Comparison of ENCODE assay signal across 8 cellular contexts in genomic region chr19:21082011-21082975, GRCh38. TPM values are rescaled to one million over a fixed set of nuclear protein-coding genes. Genes with fewer than 3 reads are reported as not detected.
DNase-seq lines count a peak whose midpoint lies in the region; ATAC-seq and TF ChIP-seq lines count a peak whose summit lies in the region.

ZNF714 (plus strand) TSS chr19:21082203; CDS start chr19:21098269, 16,066 bp downstream.

- H3K27ac Mint-ChIP-seq in CD4-positive, CD25-positive, alpha-beta regulatory T cell: peak within 1 kb of the TSS; percentile 83 to 99 (median 99)

- ATAC-seq in CD4-positive, CD25-positive, alpha-beta regulatory T cell (ENCODE audit: low read depth in 2 of 2): peak; percentile 100
- ATAC-seq in GM19455 (IDR thresholded peaks at IDR 0.05; ENCODE audit: unreplicated experiment): peak; percentile 96

- DNase-seq in CD4-positive, CD25-positive, alpha-beta regulatory T cell: peak; percentile 64 to 96 (median 87)
- DNase-seq in HPDE6-E6E7 (ENCODE audit: extremely low spot score): peak; percentile 87
- peak; percentile 68 for DNase-seq in activated T-cell treated with anti-CD3 and anti-CD28 coated beads for 4 hours
- DNase-seq in stimulated activated CD8-positive, alpha-beta memory T cell treated with anti-CD3 and anti-CD28 coated beads, Interleukin-7, amount 100 ng/mL, for 1 hour (ENCODE audit: low read depth in 2 of 2): peak; percentile 49 to 62

- H3K4me3 Mint-ChIP-seq in CD4-positive, CD25-positive, alpha-beta regulatory T cell: peak within 1 kb of the TSS; percentile 89 to 100 (median 99)

- H3K9me2 ChIP-seq in OCI-LY1 (ENCODE audit: low read depth, low read length): no peaks in the 10 kb centered on the region

- peaks cover 14% of the 10 kb centered on the region for H3K79me2 ChIP-seq in OCI-LY1 (ENCODE audit: insufficient read depth, low read length)

- H4K20me1 ChIP-seq in OCI-LY1 (ENCODE audit: insufficient read depth, low read length): no peaks in the 10 kb centered on the region

- H3K27ac ChIP-seq in CD4-positive, CD25-positive, alpha-beta regulatory T cell (ENCODE audit: insufficient read depth, low read length, poor library complexity, severe bottlenecking): peak within 1 kb of the TSS; percentile 65
- H3K27ac ChIP-seq in OCI-LY1 (ENCODE audit: low read depth, low read length, poor library complexity, severe bottlenecking) (peak within 1 kb of the TSS; percentile 62), esophagus (ENCODE audit: low read depth in 2 of 2, low read length in 1 of 2) (peak within 1 kb of the TSS; percentile 31 to 80), muscle layer of colon (ENCODE audit: low read depth, low read length) (peak within 1 kb of the TSS; percentile 22)

- peaks cover 0 to 4% (median 0%) of the 10 kb centered on the region in 7 donors for H3K9me3 Mint-ChIP-seq in CD4-positive, CD25-positive, alpha-beta regulatory T cell

- 36 to 66% methylated on average over 38 of the region's 38 CpGs for WGBS in esophagus, 2 donors

- H2AFZ ChIP-seq in OCI-LY1 (ENCODE audit: low read length): 0 out of 2 replicates have a peak within 1 kb of the TSS, but pooled peaks have one; percentile 21

- peak within 1 kb of the TSS; percentile 71 for H3K4me2 ChIP-seq in OCI-LY1 (ENCODE audit: low read length)

- no peaks in the 10 kb centered on the region for H3K27me3 Mint-ChIP-seq in CD4-positive, CD25-positive, alpha-beta regulatory T cell

- H3K36me3 ChIP-seq in CD4-positive, CD25-positive, alpha-beta regulatory T cell (ENCODE audit: control insufficient read depth, insufficient read depth, low read length): peaks cover 6% of the 10 kb centered on the region
- H3K36me3 ChIP-seq in OCI-LY1 (ENCODE audit: insufficient read depth, low read length) (peaks cover 38% of the 10 kb centered on the region), esophagus (ENCODE audit: control insufficient read depth in 2 of 2, insufficient read depth in 2 of 2, low read length in 1 of 2) (peaks cover 0 to 4% of the 10 kb centered on the region in 2 donors), muscle layer of colon (ENCODE audit: insufficient read depth, low read length) (no peaks in the 10 kb centered on the region)

- peaks cover 11% of the 10 kb centered on the region for H3K36me3 Mint-ChIP-seq in CD4-positive, CD25-positive, alpha-beta regulatory T cell

- H3K9ac ChIP-seq in OCI-LY1 (ENCODE audit: low read length) (peak within 1 kb of the TSS; percentile 81), muscle layer of colon (ENCODE audit: low read length) (peak within 1 kb of the TSS; percentile 78)

- no peaks in the 10 kb centered on the region for H3K27me3 ChIP-seq in CD4-positive, CD25-positive, alpha-beta regulatory T cell (ENCODE audit: control insufficient read depth, insufficient read depth, low read length)
- no peaks in the 10 kb centered on the region for H3K27me3 ChIP-seq in OCI-LY1 (ENCODE audit: insufficient read depth, low read length)
- no peaks in the 10 kb centered on the region for H3K27me3 ChIP-seq in esophagus (ENCODE audit: control insufficient read depth in 1 of 2, insufficient read depth in 2 of 2, low read length in 2 of 2)
- no peaks in the 10 kb centered on the region for H3K27me3 ChIP-seq in muscle layer of colon (ENCODE audit: control insufficient read depth in 1 of 2, insufficient read depth in 2 of 2, low read length in 2 of 2)

- peaks cover 4% of the 10 kb centered on the region for H3K4me1 ChIP-seq in CD4-positive, CD25-positive, alpha-beta regulatory T cell (ENCODE audit: control insufficient read depth, insufficient read depth, low read length, poor library complexity, severe bottlenecking)
- peaks cover 14% of the 10 kb centered on the region for H3K4me1 ChIP-seq in OCI-LY1 (ENCODE audit: insufficient read depth, low read length, severe bottlenecking)
- H3K4me1 ChIP-seq in esophagus (ENCODE audit: control insufficient read depth in 2 of 2, insufficient read depth in 2 of 2, low read length in 1 of 2): no peaks in the 10 kb centered on the region
- H3K4me1 ChIP-seq in muscle layer of colon (ENCODE audit: insufficient read depth, low read length): no peaks in the 10 kb centered on the region

- no peaks in the 10 kb centered on the region for H3F3A ChIP-seq in OCI-LY1 (ENCODE audit: insufficient read depth, low read length)

- H3K4me3 ChIP-seq in CD4-positive, CD25-positive, alpha-beta regulatory T cell (ENCODE audit: low read depth, low read length): peak within 1 kb of the TSS; percentile 80
- H3K4me3 ChIP-seq in OCI-LY1 (ENCODE audit: low read depth, low read length, poor library complexity, severe bottlenecking): peak within 1 kb of the TSS; percentile 74
- peak within 1 kb of the TSS; percentile 55 to 65 for H3K4me3 ChIP-seq in esophagus (ENCODE audit: low read depth in 1 of 2, low read length in 2 of 2)
- peak within 1 kb of the TSS; percentile 83 to 92 for H3K4me3 ChIP-seq in muscle layer of colon (ENCODE audit: low read depth in 1 of 2, low read length in 2 of 2)

- TF ChIP-seq CTCF in OCI-LY1 (IDR thresholded peaks at IDR 0.05; ENCODE audit: low read length): no peak

- peaks cover 6 to 39% (median 13%) of the 10 kb centered on the region in 4 donors for H3K4me1 Mint-ChIP-seq in CD4-positive, CD25-positive, alpha-beta regulatory T cell

- H3K9me3 ChIP-seq in CD4-positive, CD25-positive, alpha-beta regulatory T cell (ENCODE audit: control insufficient read depth in 2 of 2, low read length in 2 of 2): no peaks in the 10 kb centered on the region
- no peaks in the 10 kb centered on the region for H3K9me3 ChIP-seq in OCI-LY1 (ENCODE audit: low read length)
- peaks cover 0 to 4% of the 10 kb centered on the region in 2 donors for H3K9me3 ChIP-seq in esophagus (ENCODE audit: control insufficient read depth in 2 of 2, insufficient read depth in 1 of 2, low read depth in 1 of 2, low read length in 1 of 2)
- H3K9me3 ChIP-seq in muscle layer of colon (ENCODE audit: low read length): no peaks in the 10 kb centered on the region

RNA-seq across cellular contexts. Expression of gene ZNF714, which starts in this region (rescaled TPM):
- 14.7 TPM for total RNA-seq in CD4-positive, CD25-positive, alpha-beta regulatory T cell
- 10 to 100 TPM; 12.0 to 15.4 (median 13.5) TPM for polyA plus RNA-seq in CD4-positive, CD25-positive, alpha-beta regulatory T cell
- polyA plus RNA-seq in esophagus: 1 to 10 TPM; 3.4 to 5.1 TPM

Comparison
In these comparisons a context has a peak if more than half of its experiments do, and no peak if none do; other contexts are left out.
1. Peak in every context shown above with its lines: DNase-seq, ATAC-seq, H3K4me3 ChIP-seq and H3K27ac ChIP-seq.